Comparison of ENCODE assay signal across 26 cellular contexts in genomic region chr10:92068900-92069299, GRCh38.
A peak's percentile ranks its signal among the peaks of the same experiment; 100 is the strongest.
DNase-seq lines count a peak whose midpoint lies in the region; ATAC-seq, FAIRE-seq and TF ChIP-seq lines count a peak whose summit lies in the region.
"Had no signal": no experiment of that assay in that cellular context is flagged by ENCODE, and none has a peak within 500 bp of the region (broad histone marks: within the 10 kb centered on the region; RNA-seq: fewer than 3 reads in every experiment).

No MANE protein-coding gene starts in this region.

- no peak overlapping the region for H3K27ac ChIP-seq in astrocyte (ENCODE audit: low read depth, low read length)
- H3K27ac ChIP-seq: BLaER1, HL-60 had no signal

- H3K36me3 Mint-ChIP-seq in HFFc6 (ENCODE audit: low read depth) = no peaks in the 10 kb centered on the region
- H3K36me3 Mint-ChIP-seq in astrocyte (ENCODE audit: low read depth, unreplicated experiment) = no peaks in the 10 kb centered on the region
- H3K36me3 Mint-ChIP-seq: CD4-positive, alpha-beta memory T cell had no signal

- no peaks in the 10 kb centered on the region for H3K4me1 ChIP-seq in astrocyte (ENCODE audit: insufficient read depth, low read length)
- H3K4me1 ChIP-seq: BLaER1 had no signal

- H3K9me3 Mint-ChIP-seq in HFFc6 (no peaks in the 10 kb centered on the region), astrocyte (ENCODE audit: unreplicated experiment) (no peaks in the 10 kb centered on the region)
- H3K9me3 Mint-ChIP-seq: CD4-positive, alpha-beta memory T cell; IgD-negative memory B cell had no signal

- H3K4me3 Mint-ChIP-seq in HFFc6 = no peak overlapping the region; the same call in 1 of the 2 replicates
- H3K4me3 Mint-ChIP-seq in astrocyte (ENCODE audit: unreplicated experiment) = no peak overlapping the region
- H3K4me3 Mint-ChIP-seq: CD4-positive, alpha-beta memory T cell; IgD-negative memory B cell had no signal

- no peaks in the 10 kb centered on the region for H3K27me3 ChIP-seq in astrocyte (ENCODE audit: insufficient read depth, low read length)
- H3K27me3 ChIP-seq: BLaER1 had no signal

- no peak overlapping the region; the same call in 1 of the 2 replicates for H3K27ac Mint-ChIP-seq in HFFc6
- H3K27ac Mint-ChIP-seq in astrocyte (ENCODE audit: unreplicated experiment) = no peak overlapping the region
- H3K27ac Mint-ChIP-seq: CD4-positive, alpha-beta memory T cell; IgD-negative memory B cell had no signal

- FAIRE-seq in astrocyte (lab: Jason Lieb, UNC) = no peak
- FAIRE-seq: HTR-8/SVneo, RCC 7860 had no signal

- H3K79me2 ChIP-seq in astrocyte (ENCODE audit: insufficient read depth, low read length) = no peaks in the 10 kb centered on the region

- TF ChIP-seq CTCF in HFFc6 (IDR thresholded peaks at IDR 0.05) (no peak), astrocyte (IDR thresholded peaks at IDR 0.05; ENCODE audit: insufficient read depth, low read depth, low read length) (no peak)

- H3K4me3 ChIP-seq in astrocyte (ENCODE audit: insufficient read depth, low read depth, low read length) = no peak overlapping the region
- H3K4me3 ChIP-seq: BLaER1 had no signal

- H3K9me3 ChIP-seq in astrocyte (ENCODE audit: insufficient read depth, low read depth, low read length) = no peaks in the 10 kb centered on the region
- H3K9me3 ChIP-seq: BLaER1 had no signal

- H3K36me3 ChIP-seq in astrocyte (ENCODE audit: insufficient read depth, low read length) = no peaks in the 10 kb centered on the region
- H3K36me3 ChIP-seq: BLaER1 had no signal

- H3K4me1 Mint-ChIP-seq in HFFc6 (ENCODE audit: low read depth) (peaks cover 37% of the 10 kb centered on the region), astrocyte (ENCODE audit: low read depth, unreplicated experiment) (peaks cover 10% of the 10 kb centered on the region)
- H3K4me1 Mint-ChIP-seq: CD4-positive, alpha-beta memory T cell; IgD-negative memory B cell had no signal

- DNase-seq in AG08396 (ENCODE audit: low spot score) = peak; percentile 42
- DNase-seq in HFFc6 = peak; percentile 53
- peak; percentile 57 for DNase-seq in astrocyte (ENCODE audit: low read depth)
- peak; percentile 24 for DNase-seq in hepatic stellate cell (ENCODE audit: low spot score)
- DNase-seq in stimulated activated CD4-positive, alpha-beta T cell treated with anti-CD3 and anti-CD28 coated beads, Interleukin-15, amount 100 ng/mL, for 24 hours = no peak
- no peak for DNase-seq in activated CD4-positive, alpha-beta T cell treated with anti-CD3 and anti-CD28 coated beads, Interleukin-2, amount 50 U/mL, for 1 hour
- DNase-seq in stimulated activated naive CD4-positive, alpha-beta T cell (lab: John Stamatoyannopoulos, UW) = no peak
- DNase-seq: Calu3; CD4-positive, alpha-beta memory T cell; DMS53; H7; Karpas-422; MM.1S; NCI-H1092; NCI-H1436 treated with DMSO at 0.1 percent for 48 hours; NCI-H2029 treated with DMSO at 0.1 percent for 48 hours; NCI-H2171; NCI-H446 treated with DMSO at 0.1 percent for 48 hours; NCI-H69 had no signal

- ATAC-seq in GM19455 (IDR thresholded peaks at IDR 0.05; ENCODE audit: unreplicated experiment) = no peak
- ATAC-seq: Right ventricle myocardium inferior had no signal

- H2AFZ ChIP-seq in astrocyte (ENCODE audit: low read depth, low read length) = no peak overlapping the region

- H3K27me3 Mint-ChIP-seq in HFFc6 (ENCODE audit: insufficient read depth) (no peaks in the 10 kb centered on the region), astrocyte (ENCODE audit: low read depth, unreplicated experiment) (no peaks in the 10 kb centered on the region)
- H3K27me3 Mint-ChIP-seq: CD4-positive, alpha-beta memory T cell; IgD-negative memory B cell had no signal

- H3K4me2 ChIP-seq in astrocyte (ENCODE audit: low read length) = peak overlapping the region; percentile 10
- H3K4me2 ChIP-seq: BLaER1 had no signal

- no peaks in the 10 kb centered on the region for H4K20me1 ChIP-seq in astrocyte (ENCODE audit: insufficient read depth, low read length)
- H4K20me1 ChIP-seq: BLaER1 had no signal

- no peak overlapping the region for H3K9ac ChIP-seq in astrocyte (ENCODE audit: low read length)
- H3K9ac ChIP-seq: BLaER1 had no signal

Comparison
In these comparisons a context has a peak if more than half of its experiments do, and no peak if none do; other contexts are left out.
1. DNase-seq: peak in AG08396 (single experiment), HFFc6 (single experiment), astrocyte (single experiment) and hepatic stellate cell (single experiment); none in stimulated activated CD4-positive, alpha-beta T cell treated with anti-CD3 and anti-CD28 coated beads, Interleukin-15, amount 100 ng/mL, for 24 hours (single experiment), activated CD4-positive, alpha-beta T cell treated with anti-CD3 and anti-CD28 coated beads, Interleukin-2, amount 50 U/mL, for 1 hour (single experiment) and stimulated activated naive CD4-positive, alpha-beta T cell (0 of 6).